Comparison of ENCODE assay signal across 8 cellular contexts in genomic region chr9:68704804-68705635, GRCh38. TPM values are rescaled to one million over a fixed set of nuclear protein-coding genes. Genes with fewer than 3 reads are reported as not detected.
A peak's percentile ranks its signal among the peaks of the same experiment; 100 is the strongest.
DNase-seq lines count a peak whose midpoint lies in the region; ATAC-seq and TF ChIP-seq lines count a peak whose summit lies in the region.

TSS of gene PIP5K1B (plus strand) at chr9:68705240. CDS start at chr9:68822615, 117,375 bp downstream.

- H2AFZ ChIP-seq in fibroblast of lung (ENCODE audit: low read length) = no peak within 1 kb of the TSS

- no peak within 1 kb of the TSS for H3K27ac Mint-ChIP-seq in activated CD4-positive, alpha-beta memory T cell treated with anti-CD3 and anti-CD28 coated beads for 36 hours

- TF ChIP-seq CTCF in fibroblast of lung (conservative IDR thresholded peaks at IDR 0.05 in 1 of 2, IDR thresholded peaks at IDR 0.05 in 1 of 2; ENCODE audit: low read depth in 1 of 2, low read length in 2 of 2) = no peak

- no peaks in the 10 kb centered on the region for H3K9me3 Mint-ChIP-seq in activated CD4-positive, alpha-beta memory T cell treated with anti-CD3 and anti-CD28 coated beads for 36 hours

- no peaks in the 10 kb centered on the region for H4K20me1 ChIP-seq in fibroblast of lung (ENCODE audit: control insufficient read depth, extremely low read depth, insufficient read depth, low read length)

- POLR2A ChIA-PET in activated CD4-positive, alpha-beta memory T cell treated with anti-CD3 and anti-CD28 coated beads for 36 hours (lab: Charles Lee) = no interaction called here

- ATAC-seq in GM18517 (IDR thresholded peaks at IDR 0.05; ENCODE audit: unreplicated experiment) = peak; percentile 76
- ATAC-seq in HG02970 (IDR thresholded peaks at IDR 0.05; ENCODE audit: low FRiP score, unreplicated experiment) = peak; percentile 70

- H3K36me3 Mint-ChIP-seq in activated CD4-positive, alpha-beta memory T cell treated with anti-CD3 and anti-CD28 coated beads for 36 hours = no peaks in the 10 kb centered on the region

- intact Hi-C loops in activated CD4-positive, alpha-beta memory T cell treated with anti-CD3 and anti-CD28 coated beads for 36 hours (cut with micrococcal nuclease) = loop anchor here (5.0 to 10.0 kb wide), 2 partner anchors 290 to 322 kb away; no protein-coding TSS in a partner anchor

- H3K36me3 ChIP-seq in fibroblast of lung (ENCODE audit: control insufficient read depth, insufficient read depth, low read length) (no peaks in the 10 kb centered on the region), muscle layer of duodenum (ENCODE audit: control insufficient read depth in 1 of 2, insufficient read depth in 2 of 2, low read length in 2 of 2) (no peaks in the 10 kb centered on the region), subcutaneous abdominal adipose tissue (ENCODE audit: control insufficient read depth in 5 of 5, insufficient read depth in 5 of 5, low read length in 5 of 5) (no peaks in the 10 kb centered on the region)

- DNase-seq in AG20443 (ENCODE audit: low spot score) (peak; percentile 87), NCI-H2029 treated with DMSO at 0.1 percent for 48 hours (lab: John Stamatoyannopoulos, UW) (peak; percentile 53), fibroblast of lung (ENCODE audit: low read depth in 2 of 2) (peak; percentile 39 to 61)
- peak; percentile 64 for DNase-seq in activated CD4-positive, alpha-beta memory T cell treated with anti-CD3 and anti-CD28 coated beads for 36 hours

- H3K4me3 Mint-ChIP-seq in activated CD4-positive, alpha-beta memory T cell treated with anti-CD3 and anti-CD28 coated beads for 36 hours = peak within 1 kb of the TSS; percentile 77

- CTCF ChIA-PET in activated CD4-positive, alpha-beta memory T cell treated with anti-CD3 and anti-CD28 coated beads for 36 hours (lab: Charles Lee) = interaction anchor here (1.2 to 1.4 kb wide), 2 partner anchors 24 to 294 kb away, joined by 3 to 6 read pairs; no protein-coding TSS in a partner anchor

- peaks cover 19% of the 10 kb centered on the region for H3K4me1 Mint-ChIP-seq in activated CD4-positive, alpha-beta memory T cell treated with anti-CD3 and anti-CD28 coated beads for 36 hours (ENCODE audit: low read depth)

- H3K4me3 ChIP-seq in fibroblast of lung (replicated peaks in 1 of 4; ENCODE audit: control extremely low read depth in 1 of 4, insufficient read depth in 1 of 4, low read depth in 3 of 4, low read length in 4 of 4) = peak within 1 kb of the TSS in 3 of 4 experiments; percentile 15 to 52 (median 50)
- peak within 1 kb of the TSS; percentile 68 to 82 for H3K4me3 ChIP-seq in muscle layer of duodenum (ENCODE audit: low read depth in 1 of 2, low read length in 2 of 2)
- peak within 1 kb of the TSS; percentile 66 to 85 (median 76) for H3K4me3 ChIP-seq in subcutaneous abdominal adipose tissue (ENCODE audit: low read depth in 1 of 5, low read length in 5 of 5)

- H3K27me3 Mint-ChIP-seq in activated CD4-positive, alpha-beta memory T cell treated with anti-CD3 and anti-CD28 coated beads for 36 hours = peaks cover 65% of the 10 kb centered on the region

- no peaks in the 10 kb centered on the region for H3K9me3 ChIP-seq in fibroblast of lung (ENCODE audit: control insufficient read depth, insufficient read depth, low read depth, low read length)
- no peaks in the 10 kb centered on the region for H3K9me3 ChIP-seq in muscle layer of duodenum (ENCODE audit: control insufficient read depth in 1 of 2, low read length in 2 of 2)
- H3K9me3 ChIP-seq in subcutaneous abdominal adipose tissue (ENCODE audit: control insufficient read depth in 5 of 5, low read length in 5 of 5) = no peaks in the 10 kb centered on the region

- peak within 1 kb of the TSS; percentile 64 for H3K4me2 ChIP-seq in fibroblast of lung (ENCODE audit: extremely low read depth, insufficient read depth, low read length)

- H3K27me3 ChIP-seq in fibroblast of lung (ENCODE audit: control insufficient read depth, insufficient read depth, low read length) = peaks cover 25% of the 10 kb centered on the region
- H3K27me3 ChIP-seq in muscle layer of duodenum (ENCODE audit: low read depth, low read length) = peaks cover 12% of the 10 kb centered on the region
- peaks cover 3 to 32% (median 9%) of the 10 kb centered on the region in 5 donors for H3K27me3 ChIP-seq in subcutaneous abdominal adipose tissue (ENCODE audit: control insufficient read depth in 5 of 5, insufficient read depth in 4 of 5, low read length in 5 of 5)

- H3K4me1 ChIP-seq in fibroblast of lung (ENCODE audit: control insufficient read depth, extremely low read depth, insufficient read depth, low read length) (no peaks in the 10 kb centered on the region), muscle layer of duodenum (ENCODE audit: control insufficient read depth in 1 of 2, insufficient read depth in 2 of 2, low read length in 2 of 2) (peaks cover 5 to 18% of the 10 kb centered on the region in 2 donors), subcutaneous abdominal adipose tissue (ENCODE audit: control insufficient read depth in 5 of 5, insufficient read depth in 5 of 5, low read length in 5 of 5) (peaks cover 0 to 25% (median 20%) of the 10 kb centered on the region in 5 donors)

- no peak within 1 kb of the TSS for H3K9ac ChIP-seq in fibroblast of lung (ENCODE audit: insufficient read depth, low read length)
- peak within 1 kb of the TSS in 1 of 5 donors; percentile 32 for H3K9ac ChIP-seq in subcutaneous abdominal adipose tissue (ENCODE audit: low read length in 5 of 5)

- H3K79me2 ChIP-seq in fibroblast of lung (ENCODE audit: control insufficient read depth, insufficient read depth, low read length) = no peaks in the 10 kb centered on the region

- H3K27ac ChIP-seq in fibroblast of lung (ENCODE audit: insufficient read depth, low read length) (no peak within 1 kb of the TSS), muscle layer of duodenum (ENCODE audit: low read length) (peak within 1 kb of the TSS; percentile 78), subcutaneous abdominal adipose tissue (ENCODE audit: low read depth, low read length) (no peak within 1 kb of the TSS)

RNA-seq across cellular contexts. Expression of gene PIP5K1B, which starts in this region (rescaled TPM):
- total RNA-seq in activated CD4-positive, alpha-beta memory T cell treated with anti-CD3 and anti-CD28 coated beads for 36 hours = 1 to 10 TPM; 1.1 to 1.6 TPM
- total RNA-seq in fibroblast of lung = under 0.01 TPM in 2 replicates
- 0.03 TPM in 1 of 2 replicates, not detected in the other for polyA plus RNA-seq in fibroblast of lung
- polyA plus RNA-seq in fibroblast of lung (2012) = not detected in 2 replicates
- not detected in 2 replicates for polyA minus RNA-seq in fibroblast of lung (ENCODE audit: low replicate concordance)

Comparison
In these comparisons a context has a peak if more than half of its experiments do, and no peak if none do; other contexts are left out.
1. Peak in DNase-seq, H3K4me3 ChIP-seq and H3K4me2 ChIP-seq in fibroblast of lung; RNA of the gene not detected or under 1 TPM.